10 cellular contexts compared by ENCODE assay signal in genomic region chr2:57908736-57909161, GRCh38.
DNase-seq lines count a peak whose midpoint lies in the region; ATAC-seq lines count a peak whose summit lies in the region.
"Had no signal": no experiment of that assay in that cellular context is flagged by ENCODE, and none has a peak within 500 bp of the region (broad histone marks: within the 10 kb centered on the region; RNA-seq: fewer than 3 reads in every experiment).

No MANE protein-coding gene starts in this region.

- H3K4me1 ChIP-seq in SJCRH30 = no peaks in the 10 kb centered on the region

- H3K27me3 ChIP-seq in SJCRH30 = no peaks in the 10 kb centered on the region

- no peak overlapping the region for H3K27ac ChIP-seq in SJCRH30

- no peaks in the 10 kb centered on the region for H3K9me3 ChIP-seq in SJCRH30 (replicated peaks)

- peak; percentile 45 for DNase-seq in medulla oblongata (ENCODE audit: extremely low spot score)
- no peak for DNase-seq in C1 segment of cervical spinal cord (lab: John Stamatoyannopoulos, UW)
- DNase-seq in SJCRH30 = no peak
- DNase-seq in NCI-H774 (lab: John Stamatoyannopoulos, UW) = no peak
- DNase-seq in NCI-H748 treated with DMSO at 0.1 percent for 48 hours (lab: John Stamatoyannopoulos, UW) = no peak
- DNase-seq: right cardiac atrium, T-helper 9 cell had no signal

- ATAC-seq in GM18868 (IDR thresholded peaks at IDR 0.05; ENCODE audit: unreplicated experiment) (peak; percentile 65), GM21526 (IDR thresholded peaks at IDR 0.05; ENCODE audit: low FRiP score, unreplicated experiment) (peak; percentile 74), HG03378 (IDR thresholded peaks at IDR 0.05; ENCODE audit: unreplicated experiment) (peak; percentile 84)
- ATAC-seq: right cardiac atrium had no signal

- no peak overlapping the region for H3K4me3 ChIP-seq in SJCRH30

- H3K36me3 ChIP-seq in SJCRH30 = no peaks in the 10 kb centered on the region
